ENCODE assay signal across 7 cellular contexts in genomic region chr4:128440923-128441322, GRCh38.
"Had no signal": no experiment of that assay in that cellular context is flagged by ENCODE, and none has a peak within 500 bp of the region (broad histone marks: within the 10 kb centered on the region; RNA-seq: fewer than 3 reads in every experiment).

No MANE protein-coding gene starts in this region.

- FAIRE-seq: HepG2, HTR-8/SVneo had no signal

- H3K9ac ChIP-seq: KMS-11 had no signal

- H3K27ac ChIP-seq: HL-60, KMS-11 had no signal

- H3K4me2 ChIP-seq: KMS-11 had no signal

- ATAC-seq: HepG2 had no signal

- DNase-seq: IMR-90, KBM-7, KG1 had no signal
